ENCODE assay signal across 14 cellular contexts in genomic region chr7:101942603-101943210, GRCh38.
DNase-seq lines count a peak whose midpoint lies in the region; ATAC-seq and TF ChIP-seq lines count a peak whose summit lies in the region.
"Had no signal": no experiment of that assay in that cellular context is flagged by ENCODE, and none has a peak within 500 bp of the region (broad histone marks: within the 10 kb centered on the region; RNA-seq: fewer than 3 reads in every experiment).

No MANE protein-coding gene starts in this region.

- no TSS peak for BruUV-seq in HCT116 (replicated peaks; lab: Mats Ljungman, UMichigan)

- H3K27me3 Mint-ChIP-seq in progenitor cell of endocrine pancreas, result no peaks in the 10 kb centered on the region
- H3K27me3 Mint-ChIP-seq: activated naive CD8-positive, alpha-beta T cell had no signal

- H3K27me3 ChIP-seq in HCT116 (ENCODE audit: insufficient read depth, low read length), result no peaks in the 10 kb centered on the region
- H3K27me3 ChIP-seq in SU-DHL-6 (ENCODE audit: low read length), result no peaks in the 10 kb centered on the region
- no peaks in the 10 kb centered on the region for H3K27me3 ChIP-seq in iPS-15b (ENCODE audit: control insufficient read depth, insufficient read depth, low read length)
- no peaks in the 10 kb centered on the region for H3K27me3 ChIP-seq in skeletal muscle tissue (ENCODE audit: control insufficient read depth in 3 of 3, insufficient read depth in 3 of 3, low read length in 3 of 3)
- H3K27me3 ChIP-seq: neural progenitor cell had no signal

- peaks cover 3% of the 10 kb centered on the region for H3K9me3 Mint-ChIP-seq in progenitor cell of endocrine pancreas (ENCODE audit: low read depth)

- H3K9me3 ChIP-seq in HCT116 (ENCODE audit: control insufficient read depth in 1 of 2, insufficient read depth in 1 of 2, low read depth in 1 of 2, low read length in 2 of 2) (no peaks in the 10 kb centered on the region), SU-DHL-6 (ENCODE audit: insufficient read depth, low read length) (no peaks in the 10 kb centered on the region), iPS-15b (ENCODE audit: control insufficient read depth, insufficient read depth, low read length) (no peaks in the 10 kb centered on the region), skeletal muscle tissue (ENCODE audit: control insufficient read depth in 3 of 3, low read length in 3 of 3) (no peaks in the 10 kb centered on the region)

- H3K36me3 ChIP-seq in HCT116 (ENCODE audit: control insufficient read depth in 1 of 2, insufficient read depth in 2 of 2, low read length in 2 of 2) (no peaks in the 10 kb centered on the region), SU-DHL-6 (ENCODE audit: low read length) (0 out of 2 replicates have a peak, but pooled peaks cover 5% of the 10 kb centered on the region), iPS-15b (ENCODE audit: control insufficient read depth, insufficient read depth, low read length) (no peaks in the 10 kb centered on the region), skeletal muscle tissue (ENCODE audit: control insufficient read depth in 3 of 3, insufficient read depth in 3 of 3, low read length in 3 of 3) (no peaks in the 10 kb centered on the region)
- H3K36me3 ChIP-seq: neural progenitor cell had no signal

- TF ChIP-seq POLR2A in HCT116 (IDR thresholded peaks at IDR 0.05; ENCODE audit: borderline replicate concordance, extremely low read depth, insufficient read depth, insufficient read length), result no peak

- DNase-seq in HCT116 (ENCODE audit: low read depth, low spot score) (no peak), nucleus accumbens (lab: John Stamatoyannopoulos, UW) (no peak), progenitor cell of endocrine pancreas (ENCODE audit: low spot score, unreplicated experiment) (no peak)
- DNase-seq: effector CD8-positive, alpha-beta T cell; NCI-H774; stimulated activated CD4-positive, alpha-beta T cell treated with anti-CD3 and anti-CD28 coated beads, Interleukin-4, amount 100 ng/mL, for 1 hour; T-helper 1 cell had no signal

- H3K79me2 ChIP-seq in HCT116 (ENCODE audit: insufficient read depth, low read length) (peaks cover 54% of the 10 kb centered on the region), SU-DHL-6 (ENCODE audit: insufficient read depth, low read length) (peaks cover 97% of the 10 kb centered on the region)

- H3K4me1 Mint-ChIP-seq in progenitor cell of endocrine pancreas (ENCODE audit: low read depth), result peaks cover 23% of the 10 kb centered on the region

- no peak overlapping the region for H2AFZ ChIP-seq in HCT116 (ENCODE audit: low read depth, low read length, poor library complexity, severe bottlenecking)
- no peak overlapping the region for H2AFZ ChIP-seq in SU-DHL-6 (ENCODE audit: low read depth, low read length, severe bottlenecking)
- H2AFZ ChIP-seq: neural progenitor cell had no signal

- intact Hi-C loops in HCT116 (cut with micrococcal nuclease), result no loop called here

- TF ChIP-seq RAD21 in HCT116 (IDR thresholded peaks at IDR 0.05; ENCODE audit: low read depth), result no peak

- no peaks in the 10 kb centered on the region for H3K9me2 ChIP-seq in HCT116 (ENCODE audit: insufficient read depth)
- no peaks in the 10 kb centered on the region for H3K9me2 ChIP-seq in SU-DHL-6 (replicated peaks; ENCODE audit: insufficient read depth, low read length)

- peaks cover 25% of the 10 kb centered on the region for H3F3A ChIP-seq in SU-DHL-6 (ENCODE audit: insufficient read depth)

- CTCF ChIA-PET in HCT116 (lab: Charles Lee), result interaction anchor here (0.7 to 1.1 kb wide), 2 partner anchors 39 to 72 kb away, joined by 3 read pairs; no protein-coding TSS in a partner anchor

- peak overlapping the region in 1 of 2 experiments; percentile 35; a peak in 3 of 4 replicates for H3K4me3 ChIP-seq in HCT116 (replicated peaks in 1 of 2; ENCODE audit: low read depth in 1 of 2, low read length in 2 of 2)
- no peak overlapping the region for H3K4me3 ChIP-seq in SU-DHL-6 (ENCODE audit: insufficient read depth, low read length, poor library complexity, severe bottlenecking)
- H3K4me3 ChIP-seq in iPS-15b (ENCODE audit: low read depth, low read length), result no peak overlapping the region
- no peak overlapping the region for H3K4me3 ChIP-seq in skeletal muscle tissue (ENCODE audit: low read length in 3 of 3)
- H3K4me3 ChIP-seq: neural progenitor cell had no signal

- peaks cover 7% of the 10 kb centered on the region for H3K36me3 Mint-ChIP-seq in progenitor cell of endocrine pancreas (ENCODE audit: insufficient read depth)

- POLR2A ChIA-PET in HCT116 (lab: Charles Lee), result no interaction called here

- peak; percentile 35 for ATAC-seq in HCT116
- no peak for ATAC-seq in GM19023 (IDR thresholded peaks at IDR 0.05; ENCODE audit: unreplicated experiment)
- no peak for ATAC-seq in HG03097 (IDR thresholded peaks at IDR 0.05; ENCODE audit: low FRiP score, unreplicated experiment)

- H3K4me1 ChIP-seq in HCT116 (ENCODE audit: control insufficient read depth in 1 of 2, insufficient read depth in 2 of 2, low read length in 2 of 2) (peaks cover 53 to 75% of the 10 kb centered on the region in 2 experiments), iPS-15b (ENCODE audit: control insufficient read depth, insufficient read depth, low read length) (peaks cover 24% of the 10 kb centered on the region), skeletal muscle tissue (ENCODE audit: control insufficient read depth in 3 of 3, insufficient read depth in 3 of 3, low read length in 3 of 3) (peaks cover 58 to 69% (median 68%) of the 10 kb centered on the region in 3 donors)

- no peak overlapping the region for H3K27ac Mint-ChIP-seq in progenitor cell of endocrine pancreas
- H3K27ac Mint-ChIP-seq: activated naive CD8-positive, alpha-beta T cell had no signal

- no peak overlapping the region for H3K4me3 Mint-ChIP-seq in progenitor cell of endocrine pancreas (ENCODE audit: low read depth)
- H3K4me3 Mint-ChIP-seq: activated naive CD8-positive, alpha-beta T cell; neural progenitor cell had no signal

- RAD21 ChIA-PET in HCT116 (lab: Charles Lee; ENCODE audit: low non-redundant PET in 1 of 2, low total read pairs in 2 of 2, uncharacterized antibody in 2 of 2, unreplicated experiment in 2 of 2), result no interaction called here

- H3K4me2 ChIP-seq in HCT116 (ENCODE audit: low read length), result peak overlapping the region; percentile 87
- H3K4me2 ChIP-seq in SU-DHL-6 (ENCODE audit: low read depth, low read length, poor library complexity, severe bottlenecking), result no peak overlapping the region
- H3K4me2 ChIP-seq: neural progenitor cell had no signal

- H3K9ac ChIP-seq in HCT116 (ENCODE audit: low read length), result peak overlapping the region; percentile 55
- H3K9ac ChIP-seq in SU-DHL-6 (ENCODE audit: low read length), result no peak overlapping the region
- H3K9ac ChIP-seq in iPS-15b (ENCODE audit: low read depth, low read length), result peak overlapping the region; percentile 42
- peak overlapping the region in 1 of 3 donors; percentile 11 for H3K9ac ChIP-seq in skeletal muscle tissue (ENCODE audit: low read depth in 1 of 3, low read length in 3 of 3)
- H3K9ac ChIP-seq: neural progenitor cell had no signal

- H3K27ac ChIP-seq in HCT116 (ENCODE audit: low read depth, low read length), result peak overlapping the region; percentile 65
- peak overlapping the region; percentile 27; the same call in 1 of the 2 replicates for H3K27ac ChIP-seq in SU-DHL-6 (ENCODE audit: low read depth, low read length)
- peak overlapping the region; percentile 68 for H3K27ac ChIP-seq in skeletal muscle tissue (ENCODE audit: low read depth, low read length)
- H3K27ac ChIP-seq: neural progenitor cell had no signal

- TF ChIP-seq CTCF in HCT116 (IDR thresholded peaks at IDR 0.05 in 2 of 3, conservative IDR thresholded peaks at IDR 0.05 in 1 of 3; ENCODE audit: borderline replicate concordance in 1 of 3, insufficient read depth in 1 of 3, low read depth in 2 of 3, low read length in 2 of 3) (no peak), SU-DHL-6 (IDR thresholded peaks at IDR 0.05; ENCODE audit: insufficient read depth, low read length, poor library complexity, severe bottlenecking) (no peak), progenitor cell of endocrine pancreas (IDR thresholded peaks at IDR 0.05; ENCODE audit: unreplicated experiment) (no peak)

- no peaks in the 10 kb centered on the region for H4K20me1 ChIP-seq in HCT116 (ENCODE audit: insufficient read depth)
- no peaks in the 10 kb centered on the region; the same call in 1 of the 2 replicates for H4K20me1 ChIP-seq in SU-DHL-6 (ENCODE audit: low read depth, low read length)

TF ChIP-seq in HCT116, 20 proteins besides CTCF, POLR2A, EP300 and RAD21 (continues in another document):
- TF ChIP-seq ZFX (IDR thresholded peaks at IDR 0.05) (no peak), REST (IDR thresholded peaks at IDR 0.05; ENCODE audit: low read depth) (no peak), TCF7L2 (IDR thresholded peaks at IDR 0.05; ENCODE audit: borderline replicate concordance, extremely low read depth, insufficient read depth, insufficient read length) (no peak), FOSL1 (IDR thresholded peaks at IDR 0.05; ENCODE audit: low read depth) (no peak), ZNF274 (IDR thresholded peaks at IDR 0.05; ENCODE audit: low read depth, low read length) (no peak), POLR2AphosphoS5 (IDR thresholded peaks at IDR 0.05; ENCODE audit: low read depth, low read length) (no peak), ELF1 (IDR thresholded peaks at IDR 0.05; ENCODE audit: borderline replicate concordance, low read depth) (no peak), CEBPB (IDR thresholded peaks at IDR 0.05; ENCODE audit: low read depth) (no peak)
